10 cellular contexts compared by ENCODE assay signal in genomic region chr10:77837925-77838595, GRCh38.
DNase-seq lines count a peak whose midpoint lies in the region; ATAC-seq and TF ChIP-seq lines count a peak whose summit lies in the region.
"Had no signal": no experiment of that assay in that cellular context is flagged by ENCODE, and none has a peak within 500 bp of the region (broad histone marks: within the 10 kb centered on the region; RNA-seq: fewer than 3 reads in every experiment).

No MANE protein-coding gene starts in this region.

- intact Hi-C loops in activated naive CD4-positive, alpha-beta T cell treated with anti-CD3 and anti-CD28 coated beads for 36 hours (cut with micrococcal nuclease): loop anchor here (1.0 to 2.0 kb wide), 5 partner anchors 37 to 673 kb away; partner anchors contain the start of gene POLR3A

- peaks cover 73% of the 10 kb centered on the region for H3K36me3 ChIP-seq in iPS-20b (ENCODE audit: insufficient read depth, low read depth, low read length)
- peaks cover 55% of the 10 kb centered on the region in 2 donors for H3K36me3 ChIP-seq in stomach smooth muscle (ENCODE audit: control insufficient read depth in 2 of 2, insufficient read depth in 2 of 2, low read length in 2 of 2)

- H3K4me3 Mint-ChIP-seq in activated naive CD4-positive, alpha-beta T cell treated with anti-CD3 and anti-CD28 coated beads, Interleukin-2, amount 10 ng/mL, durations not matched to agents 7 days and 5 days: no peak overlapping the region
- no peak overlapping the region for H3K4me3 Mint-ChIP-seq in activated naive CD4-positive, alpha-beta T cell treated with anti-CD3 and anti-CD28 coated beads for 36 hours

- peaks cover 6% of the 10 kb centered on the region; the same call in 1 of the 2 replicates for H3K4me1 ChIP-seq in iPS-20b (ENCODE audit: insufficient read depth, low read length)
- peaks cover 21% of the 10 kb centered on the region for H3K4me1 ChIP-seq in stomach smooth muscle (ENCODE audit: control insufficient read depth, insufficient read depth, low read length)

- H3K9ac ChIP-seq in iPS-20b (ENCODE audit: low read depth, low read length): 0 out of 2 replicates have a peak overlapping the region, but pooled peaks have one; percentile 17
- peak overlapping the region; percentile 30 to 42 for H3K9ac ChIP-seq in stomach smooth muscle (ENCODE audit: low read length in 2 of 2)

- no peaks in the 10 kb centered on the region for H3K9me3 Mint-ChIP-seq in activated naive CD4-positive, alpha-beta T cell treated with anti-CD3 and anti-CD28 coated beads, Interleukin-2, amount 10 ng/mL, durations not matched to agents 7 days and 5 days
- no peaks in the 10 kb centered on the region for H3K9me3 Mint-ChIP-seq in activated naive CD4-positive, alpha-beta T cell treated with anti-CD3 and anti-CD28 coated beads for 36 hours

- H3K9me3 ChIP-seq in iPS-20b (ENCODE audit: insufficient read depth, low read depth, low read length) (no peaks in the 10 kb centered on the region), stomach smooth muscle (ENCODE audit: control insufficient read depth in 2 of 2, low read length in 2 of 2) (no peaks in the 10 kb centered on the region)

- no peaks in the 10 kb centered on the region for H3K27me3 Mint-ChIP-seq in activated naive CD4-positive, alpha-beta T cell treated with anti-CD3 and anti-CD28 coated beads, Interleukin-2, amount 10 ng/mL, durations not matched to agents 7 days and 5 days
- H3K27me3 Mint-ChIP-seq in activated naive CD4-positive, alpha-beta T cell treated with anti-CD3 and anti-CD28 coated beads for 36 hours (ENCODE audit: low read depth): no peaks in the 10 kb centered on the region

- ATAC-seq in SK-N-SH treated with all-trans-retinoic acid at 6 μM for 48 hours: peak; percentile 69; the same call in 2 of the 3 replicates

- H3K27ac Mint-ChIP-seq in activated naive CD4-positive, alpha-beta T cell treated with anti-CD3 and anti-CD28 coated beads, Interleukin-2, amount 10 ng/mL, durations not matched to agents 7 days and 5 days: peak overlapping the region; percentile 83
- H3K27ac Mint-ChIP-seq in activated naive CD4-positive, alpha-beta T cell treated with anti-CD3 and anti-CD28 coated beads for 36 hours: no peak overlapping the region

- no peaks in the 10 kb centered on the region for H3K36me3 Mint-ChIP-seq in activated naive CD4-positive, alpha-beta T cell treated with anti-CD3 and anti-CD28 coated beads, Interleukin-2, amount 10 ng/mL, durations not matched to agents 7 days and 5 days
- H3K36me3 Mint-ChIP-seq in activated naive CD4-positive, alpha-beta T cell treated with anti-CD3 and anti-CD28 coated beads for 36 hours (ENCODE audit: low read depth): no peaks in the 10 kb centered on the region

- DNase-seq in activated naive CD4-positive, alpha-beta T cell treated with anti-CD3 and anti-CD28 coated beads, Interleukin-2, amount 10 ng/mL, durations not matched to agents 7 days and 5 days: no peak
- DNase-seq in activated naive CD4-positive, alpha-beta T cell treated with anti-CD3 and anti-CD28 coated beads for 36 hours: no peak
- no peak for DNase-seq in NCI-H748 (lab: John Stamatoyannopoulos, UW; ENCODE audit: unreplicated experiment)
- DNase-seq in NCI-H446 (lab: John Stamatoyannopoulos, UW): no peak
- no peak for DNase-seq in NCI-H2227 treated with DMSO at 0.1 percent for 48 hours (lab: John Stamatoyannopoulos, UW)
- DNase-seq: NCI-H1105 treated with DMSO at 0.1 percent for 48 hours, NCI-H774 had no signal

- CTCF ChIA-PET in activated naive CD4-positive, alpha-beta T cell treated with anti-CD3 and anti-CD28 coated beads, Interleukin-2, amount 10 ng/mL, durations not matched to agents 7 days and 5 days (lab: Charles Lee): interaction anchor here (0.9 to 8.7 kb wide), 4 partner anchors 9 to 123 kb away, joined by 3 to 101 read pairs (median 4); no protein-coding TSS in a partner anchor
- CTCF ChIA-PET in activated naive CD4-positive, alpha-beta T cell treated with anti-CD3 and anti-CD28 coated beads for 36 hours (lab: Charles Lee): interaction anchor here (1.2 to 1.8 kb wide), 4 partner anchors 9 to 127 kb away, joined by 4 to 8 read pairs (median 6); no protein-coding TSS in a partner anchor

- H3K27ac ChIP-seq in iPS-20b (ENCODE audit: low read length): no peak overlapping the region
- H3K27ac ChIP-seq in stomach smooth muscle (ENCODE audit: low read length): peak overlapping the region; percentile 86

- no peak overlapping the region for H3K4me3 ChIP-seq in iPS-20b (ENCODE audit: low read length)
- no peak overlapping the region for H3K4me3 ChIP-seq in stomach smooth muscle (ENCODE audit: low read length in 2 of 2)

- H3K4me1 Mint-ChIP-seq in activated naive CD4-positive, alpha-beta T cell treated with anti-CD3 and anti-CD28 coated beads, Interleukin-2, amount 10 ng/mL, durations not matched to agents 7 days and 5 days: peaks cover 18% of the 10 kb centered on the region
- peaks cover 4% of the 10 kb centered on the region for H3K4me1 Mint-ChIP-seq in activated naive CD4-positive, alpha-beta T cell treated with anti-CD3 and anti-CD28 coated beads for 36 hours (ENCODE audit: low read depth)

- no peaks in the 10 kb centered on the region for H3K27me3 ChIP-seq in iPS-20b (ENCODE audit: insufficient read depth, low read length)
- no peaks in the 10 kb centered on the region for H3K27me3 ChIP-seq in stomach smooth muscle (ENCODE audit: control insufficient read depth in 1 of 2, insufficient read depth in 2 of 2, low read length in 2 of 2)

TF ChIP-seq in SK-N-SH treated with all-trans-retinoic acid at 6 μM for 48 hours, 23 proteins besides CTCF, POLR2A, EP300 and RAD21:
- TF ChIP-seq ZFP30 (CRISPR knock-in tag; IDR thresholded peaks at IDR 0.05) (no peak), ZFP3 (CRISPR knock-in tag; IDR thresholded peaks at IDR 0.05) (no peak), ESRRG (CRISPR knock-in tag; IDR thresholded peaks at IDR 0.05) (no peak), CREB5 (CRISPR knock-in tag; IDR thresholded peaks at IDR 0.05; ENCODE audit: low read depth) (no peak), ZNF8 (CRISPR knock-in tag; IDR thresholded peaks at IDR 0.05) (no peak), TOX (CRISPR knock-in tag; IDR thresholded peaks at IDR 0.05; ENCODE audit: borderline replicate concordance) (no peak), TCF4 (CRISPR knock-in tag; IDR thresholded peaks at IDR 0.05; ENCODE audit: borderline replicate concordance) (no peak), GLIS3 (CRISPR knock-in tag; IDR thresholded peaks at IDR 0.05) (no peak), ISL1 (CRISPR knock-in tag; IDR thresholded peaks at IDR 0.05) (no peak), PPARA (CRISPR knock-in tag; IDR thresholded peaks at IDR 0.05; ENCODE audit: borderline replicate concordance) (no peak)
- TF ChIP-seq, protein P1, sequence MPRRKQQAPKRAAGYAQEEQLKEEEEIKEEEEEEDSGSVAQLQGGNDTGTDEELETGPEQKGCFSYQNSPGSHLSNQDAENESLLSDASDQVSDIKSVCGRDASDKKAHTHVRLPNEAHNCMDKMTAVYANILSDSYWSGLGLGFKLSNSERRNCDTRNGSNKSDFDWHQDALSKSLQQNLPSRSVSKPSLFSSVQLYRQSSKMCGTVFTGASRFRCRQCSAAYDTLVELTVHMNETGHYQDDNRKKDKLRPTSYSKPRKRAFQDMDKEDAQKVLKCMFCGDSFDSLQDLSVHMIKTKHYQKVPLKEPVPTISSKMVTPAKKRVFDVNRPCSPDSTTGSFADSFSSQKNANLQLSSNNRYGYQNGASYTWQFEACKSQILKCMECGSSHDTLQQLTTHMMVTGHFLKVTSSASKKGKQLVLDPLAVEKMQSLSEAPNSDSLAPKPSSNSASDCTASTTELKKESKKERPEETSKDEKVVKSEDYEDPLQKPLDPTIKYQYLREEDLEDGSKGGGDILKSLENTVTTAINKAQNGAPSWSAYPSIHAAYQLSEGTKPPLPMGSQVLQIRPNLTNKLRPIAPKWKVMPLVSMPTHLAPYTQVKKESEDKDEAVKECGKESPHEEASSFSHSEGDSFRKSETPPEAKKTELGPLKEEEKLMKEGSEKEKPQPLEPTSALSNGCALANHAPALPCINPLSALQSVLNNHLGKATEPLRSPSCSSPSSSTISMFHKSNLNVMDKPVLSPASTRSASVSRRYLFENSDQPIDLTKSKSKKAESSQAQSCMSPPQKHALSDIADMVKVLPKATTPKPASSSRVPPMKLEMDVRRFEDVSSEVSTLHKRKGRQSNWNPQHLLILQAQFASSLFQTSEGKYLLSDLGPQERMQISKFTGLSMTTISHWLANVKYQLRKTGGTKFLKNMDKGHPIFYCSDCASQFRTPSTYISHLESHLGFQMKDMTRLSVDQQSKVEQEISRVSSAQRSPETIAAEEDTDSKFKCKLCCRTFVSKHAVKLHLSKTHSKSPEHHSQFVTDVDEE (CRISPR knock-in tag; IDR thresholded peaks at IDR 0.05): no peak
- TF ChIP-seq, protein P2, sequence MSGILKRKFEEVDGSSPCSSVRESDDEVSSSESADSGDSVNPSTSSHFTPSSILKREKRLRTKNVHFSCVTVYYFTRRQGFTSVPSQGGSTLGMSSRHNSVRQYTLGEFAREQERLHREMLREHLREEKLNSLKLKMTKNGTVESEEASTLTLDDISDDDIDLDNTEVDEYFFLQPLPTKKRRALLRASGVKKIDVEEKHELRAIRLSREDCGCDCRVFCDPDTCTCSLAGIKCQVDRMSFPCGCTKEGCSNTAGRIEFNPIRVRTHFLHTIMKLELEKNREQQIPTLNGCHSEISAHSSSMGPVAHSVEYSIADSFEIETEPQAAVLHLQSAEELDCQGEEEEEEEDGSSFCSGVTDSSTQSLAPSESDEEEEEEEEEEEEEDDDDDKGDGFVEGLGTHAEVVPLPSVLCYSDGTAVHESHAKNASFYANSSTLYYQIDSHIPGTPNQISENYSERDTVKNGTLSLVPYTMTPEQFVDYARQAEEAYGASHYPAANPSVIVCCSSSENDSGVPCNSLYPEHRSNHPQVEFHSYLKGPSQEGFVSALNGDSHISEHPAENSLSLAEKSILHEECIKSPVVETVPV (CRISPR knock-in tag; IDR thresholded peaks at IDR 0.05): no peak
TF ChIP-seq in SK-N-SH treated with all-trans-retinoic acid at 6 μM for 48 hours: peak in this region for 0.
